Comparison of ENCODE assay signal across 21 cellular contexts in the genomic region with DNA sequence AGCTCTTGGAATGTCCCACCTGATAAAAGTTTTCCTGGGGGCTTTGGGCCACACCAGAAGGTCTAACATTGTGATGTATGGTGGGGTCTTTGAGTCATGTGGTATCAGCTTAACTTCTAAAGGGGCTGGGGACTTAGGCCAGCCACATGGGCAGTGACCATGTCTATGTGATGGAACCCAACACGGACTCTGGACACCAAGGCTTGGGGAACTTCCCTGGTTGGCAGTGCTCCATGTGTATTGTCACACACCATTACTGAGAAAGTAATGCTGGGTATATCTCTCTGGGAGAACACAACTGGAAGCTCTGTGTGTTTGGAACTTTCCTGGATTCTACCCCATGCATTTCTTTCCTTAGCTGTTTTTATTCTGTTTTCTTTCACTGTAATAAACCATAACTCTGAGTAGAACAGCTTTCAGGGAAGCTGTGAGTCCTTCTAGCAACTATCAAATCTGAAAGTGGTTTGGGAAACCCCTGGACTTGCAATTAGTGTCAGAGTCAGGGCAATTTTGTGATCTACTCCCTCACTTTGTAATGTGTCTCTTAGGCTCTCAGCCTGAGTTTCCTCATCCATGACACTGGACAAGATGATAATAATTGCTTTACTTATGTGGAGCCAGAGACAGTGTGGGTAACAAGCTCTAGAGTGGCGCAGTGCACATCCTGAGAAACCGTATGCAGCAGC. TPM values are rescaled to one million over a fixed set of nuclear protein-coding genes. Genes with fewer than 3 reads are reported as not detected.
A peak's percentile ranks its signal among the peaks of the same experiment; 100 is the strongest.
DNase-seq lines count a peak whose midpoint lies in the region; ATAC-seq, FAIRE-seq and TF ChIP-seq lines count a peak whose summit lies in the region.
"Had no signal": no experiment of that assay in that cellular context is flagged by ENCODE, and none has a peak within 500 bp of the region (broad histone marks: within the 10 kb centered on the region; RNA-seq: fewer than 3 reads in every experiment).

No MANE protein-coding gene starts in this region.

- no peaks in the 10 kb centered on the region for H4K20me1 ChIP-seq in GM12878 (ENCODE audit: control insufficient read depth, insufficient read depth)
- H4K20me1 ChIP-seq: BLaER1 treated with 17β-estradiol and CSF1 and Interleukin-3, amounts not matched to agents 10 nM and 100 nM had no signal

- no peak overlapping the region for H3K9ac ChIP-seq in GM12878 (ENCODE audit: control insufficient read depth, insufficient read depth, low read length)
- H3K9ac ChIP-seq: BLaER1 treated with 17β-estradiol and CSF1 and Interleukin-3, amounts not matched to agents 10 nM and 100 nM had no signal

- H3K27me3 ChIP-seq in GM12878 (replicated peaks in 1 of 2; ENCODE audit: control insufficient read depth in 2 of 2, insufficient read depth in 2 of 2, low read length in 1 of 2) (no peaks in the 10 kb centered on the region; a peak in 1 of 4 replicates), BE2C (no peaks in the 10 kb centered on the region)
- H3K27me3 ChIP-seq: BLaER1 treated with 17β-estradiol and CSF1 and Interleukin-3, amounts not matched to agents 10 nM and 100 nM had no signal

- H3K36me3 ChIP-seq in GM12878 (ENCODE audit: control insufficient read depth in 2 of 2, insufficient read depth in 2 of 2, low read length in 1 of 2) (no peaks in the 10 kb centered on the region), BE2C (no peaks in the 10 kb centered on the region)
- H3K36me3 ChIP-seq: BLaER1 treated with 17β-estradiol and CSF1 and Interleukin-3, amounts not matched to agents 10 nM and 100 nM had no signal

- RAD21 ChIA-PET in GM12878 (lab: Charles Lee; ENCODE audit: unreplicated experiment), result interaction anchor here (0.7 to 0.8 kb wide), 2 partner anchors 11 to 71 kb away, joined by 3 to 4 read pairs; no protein-coding TSS in a partner anchor

- POLR2A ChIA-PET in GM12878 (lab: Charles Lee), result interaction anchor here (0.6 kb wide), 1 partner anchor 9 kb away, joined by 5 read pairs; no protein-coding TSS in a partner anchor

- intact Hi-C loops in GM12878 (cut with micrococcal nuclease; ENCODE audit: unreplicated experiment), result no loop called here

- BruUV-seq in GM12878 (replicated peaks; lab: Mats Ljungman, UMichigan), result no TSS peak

- CTCF ChIA-PET in GM12878 (lab: Yijun Ruan, JAX), result interaction anchor here (1.1 to 1.3 kb wide), 4 partner anchors 11 to 711 kb away, joined by 3 to 4 read pairs (median 3); no protein-coding TSS in a partner anchor
- CTCF ChIA-PET in activated naive CD4-positive, alpha-beta T cell treated with anti-CD3 and anti-CD28 coated beads, Interleukin-2, amount 10 ng/mL, durations not matched to agents 7 days and 5 days (lab: Charles Lee), result no interaction called here

- no peaks in the 10 kb centered on the region; the same call in 2 of the 3 replicates for H3K9me3 ChIP-seq in GM12878 (replicated peaks; ENCODE audit: control insufficient read depth, insufficient read depth, low read length)
- no peaks in the 10 kb centered on the region for H3K9me3 ChIP-seq in BE2C
- H3K9me3 ChIP-seq: BLaER1 treated with 17β-estradiol and CSF1 and Interleukin-3, amounts not matched to agents 10 nM and 100 nM had no signal

- H3K27ac Mint-ChIP-seq in activated T-cell treated with anti-CD3 and anti-CD28 coated beads, Interleukin-2, amount 50 U/mL, for 72 hours, result peak overlapping the region; percentile 25
- H3K27ac Mint-ChIP-seq in activated naive CD4-positive, alpha-beta T cell treated with anti-CD3 and anti-CD28 coated beads, Interleukin-2, amount 10 ng/mL, durations not matched to agents 7 days and 5 days, result no peak overlapping the region
- H3K27ac Mint-ChIP-seq: CD4-positive, CD25-positive, alpha-beta regulatory T cell; GM23338 had no signal

- no peak overlapping the region for H3K27ac ChIP-seq in GM12878 (ENCODE audit: control insufficient read depth, insufficient read depth)
- H3K27ac ChIP-seq: 22Rv1; BLaER1 treated with 17β-estradiol and CSF1 and Interleukin-3, amounts not matched to agents 10 nM and 100 nM; HL-60 had no signal

- no peak for FAIRE-seq in GM12878 (lab: Jason Lieb, UNC)
- FAIRE-seq: GM12891, GM19239, K562 had no signal

- TF ChIP-seq RAD21 in GM12878 (IDR thresholded peaks at IDR 0.05; ENCODE audit: insufficient read depth, low read depth, low read length), result no peak

- peaks cover 0 to 2% of the 10 kb centered on the region in 2 donors for H3K36me3 Mint-ChIP-seq in activated T-cell treated with anti-CD3 and anti-CD28 coated beads, Interleukin-2, amount 50 U/mL, for 72 hours (ENCODE audit: insufficient read depth in 2 of 2)
- H3K36me3 Mint-ChIP-seq in activated naive CD4-positive, alpha-beta T cell treated with anti-CD3 and anti-CD28 coated beads, Interleukin-2, amount 10 ng/mL, durations not matched to agents 7 days and 5 days, result no peaks in the 10 kb centered on the region
- H3K36me3 Mint-ChIP-seq: CD4-positive, CD25-positive, alpha-beta regulatory T cell had no signal

- no peaks in the 10 kb centered on the region for H3K79me2 ChIP-seq in GM12878 (ENCODE audit: control insufficient read depth, insufficient read depth, low read length)

- peak overlapping the region in 1 of 2 donors; percentile 23 for H3K4me3 Mint-ChIP-seq in activated T-cell treated with anti-CD3 and anti-CD28 coated beads, Interleukin-2, amount 50 U/mL, for 72 hours
- no peak overlapping the region for H3K4me3 Mint-ChIP-seq in activated naive CD4-positive, alpha-beta T cell treated with anti-CD3 and anti-CD28 coated beads, Interleukin-2, amount 10 ng/mL, durations not matched to agents 7 days and 5 days
- H3K4me3 Mint-ChIP-seq: CD4-positive, CD25-positive, alpha-beta regulatory T cell; GM23338 had no signal

- H3K4me2 ChIP-seq in GM12878 (ENCODE audit: control insufficient read depth, insufficient read depth), result no peak overlapping the region
- H3K4me2 ChIP-seq: BLaER1 treated with 17β-estradiol and CSF1 and Interleukin-3, amounts not matched to agents 10 nM and 100 nM; GM23338 had no signal

- no peak for TF ChIP-seq POLR2A in GM12878 (IDR thresholded peaks at IDR 0.05; ENCODE audit: low read depth, low read length)

- no peak for TF ChIP-seq CTCF in GM12878 (IDR thresholded peaks at IDR 0.05 in 2 of 3, conservative IDR thresholded peaks at IDR 0.05 in 1 of 3; ENCODE audit: control insufficient read depth in 2 of 3, extremely low read depth in 1 of 3, insufficient read depth in 1 of 3, low read depth in 3 of 3, low read length in 3 of 3)
- no peak for TF ChIP-seq CTCF in BE2C (IDR thresholded peaks at IDR 0.05; ENCODE audit: low read depth, low read length)

- 31% methylated on average over 3 of the region's 3 CpGs for WGBS in GM12878 (ENCODE audit: insufficient coverage, insufficient replicate concordance, low lambda C conversion rate, missing lambda C conversion rate)

- no peaks in the 10 kb centered on the region for H3K9me3 Mint-ChIP-seq in activated T-cell treated with anti-CD3 and anti-CD28 coated beads, Interleukin-2, amount 50 U/mL, for 72 hours
- no peaks in the 10 kb centered on the region for H3K9me3 Mint-ChIP-seq in activated naive CD4-positive, alpha-beta T cell treated with anti-CD3 and anti-CD28 coated beads, Interleukin-2, amount 10 ng/mL, durations not matched to agents 7 days and 5 days
- H3K9me3 Mint-ChIP-seq: GM23338 had no signal

- H3K4me3 ChIP-seq in GM12878 (no peak overlapping the region), BE2C (ENCODE audit: low read depth, low read length) (no peak overlapping the region)
- H3K4me3 ChIP-seq: BLaER1 treated with 17β-estradiol and CSF1 and Interleukin-3, amounts not matched to agents 10 nM and 100 nM; GM23338; K562 had no signal

- in situ Hi-C loops in GM12878 (cut with MboI), result no loop called here

- SMC1A ChIA-PET in GM12878 (lab: Charles Lee; ENCODE audit: uncharacterized antibody, unreplicated experiment), result interaction anchor here (0.5 to 0.6 kb wide), 2 partner anchors 98 to 279 kb away, joined by 3 read pairs; no protein-coding TSS in a partner anchor

- H3K4me1 Mint-ChIP-seq in activated T-cell treated with anti-CD3 and anti-CD28 coated beads, Interleukin-2, amount 50 U/mL, for 72 hours (ENCODE audit: low read depth), result no peaks in the 10 kb centered on the region
- H3K4me1 Mint-ChIP-seq in activated naive CD4-positive, alpha-beta T cell treated with anti-CD3 and anti-CD28 coated beads, Interleukin-2, amount 10 ng/mL, durations not matched to agents 7 days and 5 days, result no peaks in the 10 kb centered on the region
- H3K4me1 Mint-ChIP-seq: CD4-positive, CD25-positive, alpha-beta regulatory T cell had no signal

- peak; percentile 53 to 80 for ATAC-seq in activated T-cell treated with anti-CD3 and anti-CD28 coated beads, Interleukin-2, amount 50 U/mL, for 72 hours (replicated peaks in 1 of 2)
- peak; percentile 42 for ATAC-seq in HG02759 (IDR thresholded peaks at IDR 0.05; ENCODE audit: unreplicated experiment)
- peak; percentile 88 for ATAC-seq in GM12878
- ATAC-seq: GM23338, K562 had no signal

- peaks cover 23% of the 10 kb centered on the region for H3K27me3 Mint-ChIP-seq in activated T-cell treated with anti-CD3 and anti-CD28 coated beads, Interleukin-2, amount 50 U/mL, for 72 hours (ENCODE audit: low read depth)
- H3K27me3 Mint-ChIP-seq in activated naive CD4-positive, alpha-beta T cell treated with anti-CD3 and anti-CD28 coated beads, Interleukin-2, amount 10 ng/mL, durations not matched to agents 7 days and 5 days, result peaks cover 22% of the 10 kb centered on the region

- no peak overlapping the region for H2AFZ ChIP-seq in GM12878 (ENCODE audit: control insufficient read depth, low read depth, low read length)
- H2AFZ ChIP-seq: GM23338 had no signal

- peak in 1 of 2 donors; percentile 6 for DNase-seq in activated T-cell treated with anti-CD3 and anti-CD28 coated beads, Interleukin-2, amount 50 U/mL, for 72 hours
- DNase-seq in activated T-cell treated with anti-CD3 and anti-CD28 coated beads for 4 hours, result no peak
- DNase-seq in GM12878 (ENCODE audit: low read depth, low spot score), result no peak
- DNase-seq in NCI-H2196 treated with DMSO at 0.1 percent for 48 hours (lab: John Stamatoyannopoulos, UW; ENCODE audit: unreplicated experiment), result no peak
- DNase-seq in activated naive CD4-positive, alpha-beta T cell treated with anti-CD3 and anti-CD28 coated beads, Interleukin-2, amount 10 ng/mL, durations not matched to agents 7 days and 5 days, result no peak
- no peak for DNase-seq in germinal center (ENCODE audit: low spot score)
- DNase-seq in BE2C, result no peak
- DNase-seq: AML-193; Calu3; CD4-positive, CD25-positive, alpha-beta regulatory T cell; DMS 273 treated with DMSO at 0.1 percent for 48 hours; H7; Kasumi-1 had no signal

- H3K4me1 ChIP-seq in GM12878 (ENCODE audit: control insufficient read depth, insufficient read depth, low read length) (no peaks in the 10 kb centered on the region; the same call in 1 of the 2 replicates), BE2C (peaks cover 7% of the 10 kb centered on the region)

- no peak for TF ChIP-seq EP300 in GM12878 (IDR thresholded peaks at IDR 0.05; ENCODE audit: borderline replicate concordance in 1 of 2, control insufficient read depth in 1 of 2, low read depth in 2 of 2, low read length in 2 of 2)

RNA-seq across cellular contexts. Expression of gene AGK, which starts 28.4 kb away (rescaled TPM):
- 10 to 100 TPM; 34.8 to 48.5 TPM for total RNA-seq in activated T-cell treated with anti-CD3 and anti-CD28 coated beads, Interleukin-2, amount 50 U/mL, for 72 hours
- 116 and 125 TPM in 2 replicates for total RNA-seq in GM12878 (2013; cell fraction: nucleolus; rRNA removed)
- total RNA-seq in GM12878 (2014; rRNA removed), result 48.4 and 55.0 TPM in 2 replicates
- total RNA-seq in GM12878 (2014; rRNA removed; fragmentation: Illumina TruSeq; extraction: Trizol), result 47.1 and 50.9 TPM in 2 replicates
- total RNA-seq in GM12878 (2021), result 40.4 and 42.1 TPM in 2 replicates
- 23.0 TPM for polyA plus RNA-seq in GM12878 (2011; ENCODE audit: low read depth)
- 85.6 and 115 TPM in 2 replicates for polyA plus RNA-seq in GM12878 (2011; rRNA removed)
- 61.6 and 70.8 TPM in 2 replicates for polyA plus RNA-seq in GM12878 (2011; cell fraction: cytosol; rRNA removed)
- 76.2 and 97.7 TPM in 2 replicates for polyA plus RNA-seq in GM12878 (2011; cell fraction: nucleus; rRNA removed)
- polyA plus RNA-seq in GM12878 (2012), result 22.4 and 29.4 TPM in 2 replicates
- 64.8 and 71.6 TPM in 2 replicates for polyA plus RNA-seq in GM12878 (2014; fragmentation: Illumina TruSeq; extraction: Trizol)
- 10 to 100 TPM; 32.5 to 34.1 TPM for polyA plus RNA-seq in GM12878 (2014; fragmentation: Nextera tagmentation; extraction: Ambion mirVana)
- polyA plus RNA-seq in GM12878 (2014; rRNA removed), result 45.9 and 51.5 TPM in 2 replicates
- 10 to 100 TPM; 43.8 to 49.6 TPM for polyA plus RNA-seq in GM12878 (2016; fragmentation: Nextera tagmentation; extraction: Ambion mirVana)
- 68.4 and 72.8 TPM in 2 replicates for polyA minus RNA-seq in GM12878 (2011; rRNA and poly(A)+ RNA removed)
- 13.0 and 17.3 TPM in 2 replicates for polyA minus RNA-seq in GM12878 (2011; cell fraction: cytosol; rRNA and poly(A)+ RNA removed)
- polyA minus RNA-seq in GM12878 (2011; cell fraction: nucleus; rRNA and poly(A)+ RNA removed), result 90.6 and 95.3 TPM in 2 replicates
- 44.2 TPM for polyA plus RNA-seq in BE2C (2012; ENCODE audit: insufficient read depth, insufficient read length, low read depth)
